In genomic region chr1:152513081-152513480, GRCh38 we compare ENCODE assay signal across 22 cellular contexts. TPM values are rescaled to one million over a fixed set of nuclear protein-coding genes. Genes with fewer than 3 reads are reported as not detected.
DNase-seq lines count a peak whose midpoint lies in the region; ATAC-seq, FAIRE-seq and TF ChIP-seq lines count a peak whose summit lies in the region.
"Had no signal": no experiment of that assay in that cellular context is flagged by ENCODE, and none has a peak within 500 bp of the region (broad histone marks: within the 10 kb centered on the region; RNA-seq: fewer than 3 reads in every experiment).

No MANE protein-coding gene starts in this region.

- no peaks in the 10 kb centered on the region for H3K4me1 ChIP-seq in breast epithelium
- H3K4me1 ChIP-seq: BLaER1 treated with 17β-estradiol and CSF1 and Interleukin-3, amounts not matched to agents 10 nM and 100 nM had no signal

- H3K27ac ChIP-seq in breast epithelium = no peak overlapping the region
- H3K27ac ChIP-seq: BLaER1 treated with 17β-estradiol and CSF1 and Interleukin-3, amounts not matched to agents 10 nM and 100 nM; HL-60 had no signal

- H3K4me3 ChIP-seq in breast epithelium (no peak overlapping the region), epithelial cell of esophagus (ENCODE audit: low read length) (no peak overlapping the region)
- H3K4me3 ChIP-seq: BLaER1 treated with 17β-estradiol and CSF1 and Interleukin-3, amounts not matched to agents 10 nM and 100 nM; GM12878 had no signal

- H3K36me3 ChIP-seq in breast epithelium = no peaks in the 10 kb centered on the region
- H3K36me3 ChIP-seq: BLaER1 treated with 17β-estradiol and CSF1 and Interleukin-3, amounts not matched to agents 10 nM and 100 nM had no signal

- intact Hi-C loops in breast epithelium (cut with DNase I; ENCODE audit: low total_unique reads) (no loop called here), left colon (cut with DNase I, micrococcal nuclease) (no loop called here)

- DNase-seq in T47D (ENCODE audit: low read depth in 1 of 2, low spot score in 1 of 2) (peak; percentile 57 to 76), breast epithelium (ENCODE audit: low spot score in 2 of 2) (no peak), epithelial cell of esophagus (ENCODE audit: low read depth) (peak; percentile 66), left colon (no peak), islet precursor cell (no peak), RCC 7860 (ENCODE audit: low spot score) (no peak), midbrain (lab: John Stamatoyannopoulos, UW) (no peak)
- DNase-seq: 8988T; CD8-positive, alpha-beta T cell; DMS 273 treated with DMSO at 0.1 percent for 48 hours; DMS53; DND-41; EL; H9 had no signal

- TF ChIP-seq POLR2A in breast epithelium (IDR thresholded peaks at IDR 0.05) = no peak

- in situ Hi-C loops in T47D (cut with HindIII; ENCODE audit: low pct_unique_long_range_greater_than_20kb, low sequenced_read_pairs) = no loop called here

- FAIRE-seq in RCC 7860 (lab: Jason Lieb, UNC) = no peak
- FAIRE-seq: GM12878, GM19239, H1 had no signal

- TF ChIP-seq CTCF in breast epithelium (IDR thresholded peaks at IDR 0.05) (no peak), epithelial cell of esophagus (IDR thresholded peaks at IDR 0.05; ENCODE audit: insufficient read depth, low read depth, low read length, missing control alignments) (no peak)

- H3K9me3 ChIP-seq in breast epithelium = no peaks in the 10 kb centered on the region
- H3K9me3 ChIP-seq: BLaER1 treated with 17β-estradiol and CSF1 and Interleukin-3, amounts not matched to agents 10 nM and 100 nM had no signal

- peak; percentile 42 for ATAC-seq in left colon
- ATAC-seq: CD8-positive, alpha-beta T cell; GM12878 had no signal

- peaks cover 4 to 37% of the 10 kb centered on the region in 2 donors for H3K27me3 ChIP-seq in breast epithelium
- H3K27me3 ChIP-seq: BLaER1 treated with 17β-estradiol and CSF1 and Interleukin-3, amounts not matched to agents 10 nM and 100 nM had no signal

RNA-seq across cellular contexts. Expression of gene CRCT1, which starts 1.2 kb away (rescaled TPM):
- total RNA-seq in breast epithelium (not detected), left colon (not detected)
- total RNA-seq: B cell; CD8-positive, alpha-beta T cell; G401; GM12878; H1; H9; HT1080 had no signal

RNA-seq across cellular contexts. Expression of gene LCE5A, which starts 2.5 kb away (rescaled TPM):
- total RNA-seq in breast epithelium (not detected), left colon (not detected)
- total RNA-seq: B cell; CD8-positive, alpha-beta T cell; G401; GM12878; H1; H9; HT1080 had no signal

RNA-seq across cellular contexts. Expression of gene LCE3E, which starts 53.5 kb away (rescaled TPM):
- total RNA-seq in breast epithelium (not detected), left colon (not detected)
- total RNA-seq: B cell; CD8-positive, alpha-beta T cell; G401; GM12878; H1; H9; HT1080 had no signal

Comparison
In these comparisons a context has a peak if more than half of its experiments do, and no peak if none do; other contexts are left out.
1. DNase-seq: peak in T47D (2 of 2) and epithelial cell of esophagus (single experiment); none in breast epithelium (0 of 2), left colon (0 of 2), islet precursor cell (single experiment), RCC 7860 (single experiment) and midbrain (single experiment).